In genomic region chr17:35345926-35346771, GRCh38 we compare ENCODE assay signal across 8 cellular contexts. TPM values are rescaled to one million over a fixed set of nuclear protein-coding genes. Genes with fewer than 3 reads are reported as not detected.
DNase-seq lines count a peak whose midpoint lies in the region; ATAC-seq, FAIRE-seq and TF ChIP-seq lines count a peak whose summit lies in the region.

No MANE protein-coding gene starts in this region.

- H3K9me3 ChIP-seq in kidney (ENCODE audit: control insufficient read depth in 1 of 2, low read length in 2 of 2) (no peaks in the 10 kb centered on the region), spleen (peaks cover 0 to 12% (median 5%) of the 10 kb centered on the region in 8 donors)

- WGBS in spleen, 5 donors, result 1 to 4% (median 2%) methylated on average over 40 of the region's 40 CpGs

- in situ Hi-C loops in GM13977 (cut with MboI; ENCODE audit: low pct_unique_long_range_greater_than_20kb, low sequenced_read_pairs, unreplicated experiment), result loop anchor here (10.0 kb wide), 1 partner anchor 59 kb away; no protein-coding TSS in a partner anchor

- peak overlapping the region in 1 of 2 donors; percentile 38 for H3K9ac ChIP-seq in kidney (ENCODE audit: low read length in 2 of 2)

- peak overlapping the region; percentile 6 to 54 for H3K4me3 ChIP-seq in kidney (ENCODE audit: low read length in 2 of 2)
- peak overlapping the region; percentile 33 to 70 (median 42) for H3K4me3 ChIP-seq in spleen

- TF ChIP-seq POLR2A in spleen (IDR thresholded peaks at IDR 0.05), result peak in 1 of 3 donors; percentile 19

- TF ChIP-seq CTCF in GM13977 (IDR thresholded peaks at IDR 0.05; ENCODE audit: extremely low read depth, insufficient read depth, missing control alignments) (no peak), kidney (IDR thresholded peaks at IDR 0.05; ENCODE audit: borderline replicate concordance, extremely low read depth, insufficient read depth) (no peak), spleen (IDR thresholded peaks at IDR 0.05 in 8 of 11, conservative IDR thresholded peaks at IDR 0.05 in 3 of 11) (peak in 3 of 11 experiments; percentile 13 to 32 (median 17))

- DNase-seq in GM13977 (ENCODE audit: low spot score) (peak; percentile 9), SKM-1 (lab: John Stamatoyannopoulos, UW; ENCODE audit: unreplicated experiment) (peak; percentile 82), cerebellum (ENCODE audit: low spot score) (peak; percentile 3), kidney (peak; percentile 85), spleen (peak; percentile 89), GM19240 (ENCODE audit: insufficient read length, low spot score) (no peak), NCI-H1930 (lab: John Stamatoyannopoulos, UW) (no peak)

- FAIRE-seq in kidney (lab: Jason Lieb, UNC), result no peak

- H3K4me1 ChIP-seq in kidney (ENCODE audit: control insufficient read depth in 1 of 2, insufficient read depth in 1 of 2, low read depth in 1 of 2, low read length in 2 of 2) (no peaks in the 10 kb centered on the region), spleen (peaks cover 13 to 71% (median 53%) of the 10 kb centered on the region in 6 donors)

- intact Hi-C loops in kidney (cut with DNase I) (no loop called here), spleen (cut with DNase I; ENCODE audit: low total_unique reads) (no loop called here)

- peak overlapping the region; percentile 3 to 51 for H3K27ac ChIP-seq in kidney (ENCODE audit: low read depth in 2 of 2, low read length in 2 of 2)
- peak overlapping the region; percentile 74 to 90 (median 86) for H3K27ac ChIP-seq in spleen

- no peaks in the 10 kb centered on the region for H3K36me3 ChIP-seq in kidney (ENCODE audit: control insufficient read depth in 1 of 2, insufficient read depth in 2 of 2, low read length in 2 of 2)
- peaks cover 0 to 8% (median 0%) of the 10 kb centered on the region in 6 donors for H3K36me3 ChIP-seq in spleen

- no peak for ATAC-seq in GM21526 (IDR thresholded peaks at IDR 0.05; ENCODE audit: low FRiP score, unreplicated experiment)

- H3K27me3 ChIP-seq in spleen (replicated peaks in 1 of 7), result no peaks in the 10 kb centered on the region

RNA-seq across cellular contexts. Expression of gene SLFN11, which starts 27.3 kb away (rescaled TPM):
- 14.7 TPM for total RNA-seq in cerebellum
- total RNA-seq in kidney, result 31.9 TPM
- polyA plus RNA-seq in kidney (ENCODE audit: insufficient read depth, low read depth, low replicate concordance), result 4.0 TPM
- 10 to 100 TPM; 48.3 to 73.9 (median 61.3) TPM for total RNA-seq in spleen
- polyA plus RNA-seq in spleen, result 10 to 100 TPM in 1 of 3 donors, 1 to 10 TPM in 2; 6.5 to 17.9 (median 9.9) TPM

Comparison
In these comparisons a context has a peak if more than half of its experiments do, and no peak if none do; other contexts are left out.
1. DNase-seq: peak in GM13977 (single experiment), SKM-1 (single experiment), cerebellum (single experiment), kidney (single experiment) and spleen (single experiment); none in GM19240 (single experiment) and NCI-H1930 (0 of 2).